ENCODE assay signal across 11 cellular contexts in the genomic region with DNA sequence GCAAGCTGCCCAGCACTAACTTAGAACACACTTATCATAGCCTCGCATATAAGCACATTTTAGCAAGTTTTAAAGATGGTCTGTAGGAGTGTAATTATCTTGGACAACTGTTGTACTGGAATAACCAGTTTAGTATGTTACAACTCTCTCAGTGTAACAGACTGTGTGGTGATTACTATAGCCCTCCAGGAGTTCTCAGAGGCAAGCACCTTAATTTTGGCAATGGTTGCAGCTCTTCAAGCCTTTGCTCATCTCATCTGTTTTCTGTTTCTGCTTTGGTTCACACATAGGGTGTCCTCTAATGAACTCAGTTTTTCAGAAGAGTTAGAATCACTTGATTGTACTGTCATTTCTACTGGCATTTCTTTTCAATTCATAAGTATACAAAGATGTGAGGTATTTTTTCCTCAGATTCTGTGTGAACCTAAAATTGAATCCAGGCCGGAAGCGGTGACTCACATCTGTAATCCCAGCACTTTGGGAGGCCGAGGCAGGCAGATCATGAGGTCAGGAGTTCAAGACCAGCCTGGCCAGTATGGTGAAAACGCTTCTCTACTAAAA.
DNase-seq lines count a peak whose midpoint lies in the region; ATAC-seq and TF ChIP-seq lines count a peak whose summit lies in the region.
"Had no signal": no experiment of that assay in that cellular context is flagged by ENCODE, and none has a peak within 500 bp of the region (broad histone marks: within the 10 kb centered on the region; RNA-seq: fewer than 3 reads in every experiment).

No MANE protein-coding gene starts in this region.

- in situ Hi-C loops in GM13977 (cut with MboI; ENCODE audit: low pct_unique_long_range_greater_than_20kb, low sequenced_read_pairs, unreplicated experiment) = no loop called here

- peak; percentile 49 for DNase-seq in HS-27A (ENCODE audit: low read depth)
- DNase-seq in SK-N-MC (ENCODE audit: low read depth, low spot score) = no peak
- peak; percentile 73 for DNase-seq in fibroblast of villous mesenchyme (ENCODE audit: low read depth)
- no peak for DNase-seq in stomach
- no peak for DNase-seq in GM13977 (ENCODE audit: low spot score)
- DNase-seq in T1000 (lab: John Stamatoyannopoulos, UW) = no peak
- DNase-seq: activated naive CD4-positive, alpha-beta T cell treated with Interleukin-2 at 50 U/mL for 16 hours; posterior cingulate gyrus had no signal

- H3K4me1 ChIP-seq in stomach = peaks cover 11 to 52% (median 29%) of the 10 kb centered on the region in 4 donors

- intact Hi-C loops in stomach (cut with DNase I; ENCODE audit: low total_unique reads) = no loop called here

- no peak overlapping the region for H3K4me3 ChIP-seq in SK-N-MC
- H3K4me3 ChIP-seq in fibroblast of villous mesenchyme (ENCODE audit: low read depth, low read length) = no peak overlapping the region
- no peak overlapping the region for H3K4me3 ChIP-seq in stomach

- no peak for TF ChIP-seq EP300 in stomach (IDR thresholded peaks at IDR 0.05)

- ATAC-seq in HG02623 (IDR thresholded peaks at IDR 0.05; ENCODE audit: unreplicated experiment) = no peak
- ATAC-seq: stimulated activated memory B cell treated with anti-CD40 and anti-IgM and Interleukin-4, amounts not matched to agents 10 μg/mL and 1 μg/mL and 100 μg/mL, for 72 hours had no signal

- H3K9me3 ChIP-seq in SK-N-MC (ENCODE audit: low read depth, low read length) = no peaks in the 10 kb centered on the region
- no peaks in the 10 kb centered on the region for H3K9me3 ChIP-seq in stomach

- no peak for TF ChIP-seq POLR2A in stomach (IDR thresholded peaks at IDR 0.05)

- TF ChIP-seq CTCF in fibroblast of villous mesenchyme (IDR thresholded peaks at IDR 0.05; ENCODE audit: insufficient read depth, low read depth, low read length) = no peak
- TF ChIP-seq CTCF in stomach (IDR thresholded peaks at IDR 0.05) = no peak
- TF ChIP-seq CTCF in GM13977 (IDR thresholded peaks at IDR 0.05; ENCODE audit: extremely low read depth, insufficient read depth, missing control alignments) = no peak

- H3K36me3 ChIP-seq in SK-N-MC (ENCODE audit: insufficient read depth, low read length) (no peaks in the 10 kb centered on the region), stomach (no peaks in the 10 kb centered on the region)

- H3K27me3 ChIP-seq in stomach = no peaks in the 10 kb centered on the region

- 36 to 54% (median 45%) methylated on average over 5 of the region's 5 CpGs for WGBS in stomach, 5 donors

- H3K27ac ChIP-seq in SK-N-MC = peak overlapping the region; percentile 7; the same call in 1 of the 2 replicates
- H3K27ac ChIP-seq in stomach = peak overlapping the region in 4 of 5 donors; percentile 6 to 66 (median 34)
- H3K27ac ChIP-seq: KMS-11 had no signal

- no peak overlapping the region for H3K9ac ChIP-seq in SK-N-MC (ENCODE audit: insufficient read length)
- H3K9ac ChIP-seq: KMS-11 had no signal

Comparison
In these comparisons a context has a peak if more than half of its experiments do, and no peak if none do; other contexts are left out.
1. DNase-seq: peak in HS-27A (single experiment) and fibroblast of villous mesenchyme (single experiment); none in SK-N-MC (single experiment), stomach (single experiment), GM13977 (single experiment) and T1000 (single experiment).